ENCODE assay signal across 1 cellular context in genomic region chr6:143902827-143903226, GRCh38.
TF ChIP-seq lines count a peak whose summit lies in the region.

No MANE protein-coding gene starts in this region.

TF ChIP-seq in K562, 482 proteins besides CTCF, POLR2A, EP300 and RAD21:
- no peak for TF ChIP-seq MECOM (CRISPR knock-in tag; IDR thresholded peaks at IDR 0.05)
- no peak for TF ChIP-seq EGR1 (conservative IDR thresholded peaks at IDR 0.05)
- no peak for TF ChIP-seq NONO (IDR thresholded peaks at IDR 0.05; ENCODE audit: low read depth in 2 of 2, low read length in 1 of 2)
- no peak for TF ChIP-seq ZNF282 (CRISPR knock-in tag; IDR thresholded peaks at IDR 0.05)
- no peak for TF ChIP-seq XRCC4 (IDR thresholded peaks at IDR 0.05; ENCODE audit: extremely low read depth, insufficient read depth, insufficient read length)
- TF ChIP-seq, protein P1, sequence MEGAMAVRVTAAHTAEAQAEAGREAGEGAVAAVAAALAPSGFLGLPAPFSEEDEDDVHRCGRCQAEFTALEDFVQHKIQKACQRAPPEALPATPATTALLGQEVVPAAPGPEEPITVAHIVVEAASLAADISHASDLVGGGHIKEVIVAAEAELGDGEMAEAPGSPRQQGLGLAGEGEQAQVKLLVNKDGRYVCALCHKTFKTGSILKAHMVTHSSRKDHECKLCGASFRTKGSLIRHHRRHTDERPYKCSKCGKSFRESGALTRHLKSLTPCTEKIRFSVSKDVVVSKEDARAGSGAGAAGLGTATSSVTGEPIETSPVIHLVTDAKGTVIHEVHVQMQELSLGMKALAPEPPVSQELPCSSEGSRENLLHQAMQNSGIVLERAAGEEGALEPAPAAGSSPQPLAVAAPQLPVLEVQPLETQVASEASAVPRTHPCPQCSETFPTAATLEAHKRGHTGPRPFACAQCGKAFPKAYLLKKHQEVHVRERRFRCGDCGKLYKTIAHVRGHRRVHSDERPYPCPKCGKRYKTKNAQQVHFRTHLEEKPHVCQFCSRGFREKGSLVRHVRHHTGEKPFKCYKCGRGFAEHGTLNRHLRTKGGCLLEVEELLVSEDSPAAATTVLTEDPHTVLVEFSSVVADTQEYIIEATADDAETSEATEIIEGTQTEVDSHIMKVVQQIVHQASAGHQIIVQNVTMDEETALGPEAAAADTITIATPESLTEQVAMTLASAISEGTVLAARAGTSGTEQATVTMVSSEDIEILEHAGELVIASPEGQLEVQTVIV (CRISPR knock-in tag; IDR thresholded peaks at IDR 0.05; ENCODE audit: borderline replicate concordance) = no peak
- no peak for TF ChIP-seq SPI1 (IDR thresholded peaks at IDR 0.05; ENCODE audit: borderline replicate concordance, low read depth, low read length)
